17 cellular contexts compared by ENCODE assay signal in genomic region chr2:71419145-71419544, GRCh38. TPM values are rescaled to one million over a fixed set of nuclear protein-coding genes. Genes with fewer than 3 reads are reported as not detected.
"Had no signal": no experiment of that assay in that cellular context is flagged by ENCODE, and none has a peak within 500 bp of the region (broad histone marks: within the 10 kb centered on the region; RNA-seq: fewer than 3 reads in every experiment).

No MANE protein-coding gene starts in this region.

- H3K27ac Mint-ChIP-seq: activated naive CD8-positive, alpha-beta T cell; activated T-helper 1 cell treated with anti-CD3 and anti-CD28 coated beads, Interleukin-12 subunit alpha, Interleukin-12 subunit beta, Interleukin-2, Interleukin-4 antibody, amounts not matched to agents 30 ng/mL and 10 ng/mL and 1 ng/mL, durations not matched to agents 14 hours and 24 hours and 36 hours; brain; stimulated activated memory B cell treated with anti-CD40 and anti-IgM and Interleukin-4, amounts not matched to agents 10 μg/mL and 1 μg/mL and 100 μg/mL, for 72 hours; T-cell had no signal

- H3K4me3 Mint-ChIP-seq: activated naive CD8-positive, alpha-beta T cell; activated T-helper 1 cell treated with anti-CD3 and anti-CD28 coated beads, Interleukin-12 subunit alpha, Interleukin-12 subunit beta, Interleukin-2, Interleukin-4 antibody, amounts not matched to agents 30 ng/mL and 10 ng/mL and 1 ng/mL, durations not matched to agents 14 hours and 24 hours and 36 hours; stimulated activated memory B cell treated with anti-CD40 and anti-IgM and Interleukin-4, amounts not matched to agents 10 μg/mL and 1 μg/mL and 100 μg/mL, for 72 hours; T-cell had no signal

- H3K27me3 ChIP-seq: dorsolateral prefrontal cortex, left lung, ovary, upper lobe of right lung had no signal

- H3K9me3 Mint-ChIP-seq: activated T-helper 1 cell treated with anti-CD3 and anti-CD28 coated beads, Interleukin-12 subunit alpha, Interleukin-12 subunit beta, Interleukin-2, Interleukin-4 antibody, amounts not matched to agents 30 ng/mL and 10 ng/mL and 1 ng/mL, durations not matched to agents 14 hours and 24 hours and 36 hours; stimulated activated memory B cell treated with anti-CD40 and anti-IgM and Interleukin-4, amounts not matched to agents 10 μg/mL and 1 μg/mL and 100 μg/mL, for 72 hours; T-cell had no signal

- H3K27ac ChIP-seq: left lung, ovary, thoracic aorta, upper lobe of right lung had no signal

- H3K9me3 ChIP-seq: left lung, ovary, thoracic aorta, upper lobe of right lung had no signal

- H3K27me3 Mint-ChIP-seq: activated naive CD8-positive, alpha-beta T cell; brain; stimulated activated memory B cell treated with anti-CD40 and anti-IgM and Interleukin-4, amounts not matched to agents 10 μg/mL and 1 μg/mL and 100 μg/mL, for 72 hours; T-cell had no signal

- ATAC-seq: activated CD4-positive, CD25-positive, alpha-beta regulatory T cell treated with anti-CD3 and anti-CD28 coated beads, Interleukin-2, amount 50 U/mL, for 24 hours; left lung; sciatic nerve; stimulated activated memory B cell treated with anti-CD40 and anti-IgM and Interleukin-4, amounts not matched to agents 10 μg/mL and 1 μg/mL and 100 μg/mL, for 72 hours; T-cell; upper lobe of right lung had no signal

- DNase-seq: caudate nucleus; dorsolateral prefrontal cortex; head of caudate nucleus; kidney; left lung; ovary; stimulated activated CD4-positive, alpha-beta T cell treated with anti-CD3 and anti-CD28 coated beads, Interleukin-4, amount 100 ng/mL, for 4 hours; T-cell; T-helper 9 cell; upper lobe of right lung had no signal

RNA-seq across cellular contexts. Expression of gene DYSF, which starts 34.2 kb away (rescaled TPM):
- total RNA-seq: activated T-helper 1 cell treated with anti-CD3 and anti-CD28 coated beads, Interleukin-12 subunit alpha, Interleukin-12 subunit beta, Interleukin-2, Interleukin-4 antibody, amounts not matched to agents 30 ng/mL and 10 ng/mL and 1 ng/mL, durations not matched to agents 14 hours and 24 hours and 36 hours had no signal
